Comparison of ENCODE assay signal across 26 cellular contexts in the genomic region with DNA sequence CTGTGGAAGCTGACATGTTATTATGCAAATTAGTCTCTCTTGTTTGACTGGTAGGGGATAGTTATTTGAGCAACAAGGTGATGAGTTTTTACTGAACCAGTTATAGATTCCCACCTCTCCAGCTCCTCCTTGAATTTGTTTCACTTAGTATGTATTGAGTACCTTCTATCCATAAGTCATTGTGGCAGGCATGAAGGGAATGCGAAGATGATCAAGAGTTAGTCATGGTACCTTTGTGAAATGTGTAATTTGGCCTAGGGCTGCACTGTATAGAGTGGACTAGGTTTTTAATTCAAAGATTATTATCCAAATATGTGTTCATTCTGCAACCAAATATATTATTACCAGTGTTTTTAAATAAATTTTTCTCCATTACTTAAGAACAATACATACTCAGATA.
DNase-seq lines count a peak whose midpoint lies in the region; ATAC-seq and TF ChIP-seq lines count a peak whose summit lies in the region.
"Had no signal": no experiment of that assay in that cellular context is flagged by ENCODE, and none has a peak within 500 bp of the region (broad histone marks: within the 10 kb centered on the region; RNA-seq: fewer than 3 reads in every experiment).

No MANE protein-coding gene starts in this region.

- H3K27ac ChIP-seq in IMR-90 (ENCODE audit: insufficient read depth, low read length) (no peak overlapping the region), epithelial cell of prostate (peak overlapping the region; percentile 25)
- H3K27ac ChIP-seq: KMS-11, SK-N-MC had no signal

- H3K36me3 ChIP-seq in IMR-90 (ENCODE audit: control insufficient read depth, insufficient read depth, low read length) = peaks cover 3% of the 10 kb centered on the region; the same call in 1 of the 2 replicates

- no CpG with 5 or more reads among the region's 1 CpG for WGBS in IMR-90 (ENCODE audit: extremely low coverage in 2 of 2, insufficient read length in 1 of 2), 2 experiments

- POLR2A ChIA-PET in IMR-90 (lab: Charles Lee; ENCODE audit: unreplicated experiment) = no interaction called here

- BruUV-seq in IMR-90 (replicated peaks; lab: Mats Ljungman, UMichigan) = no TSS peak

- peaks cover 0 to 8% of the 10 kb centered on the region in 2 donors for H3K9me3 Mint-ChIP-seq in stimulated activated naive B cell treated with anti-CD40 and anti-IgM and Interleukin-4, amounts not matched to agents 10 μg/mL and 1 μg/mL and 100 μg/mL, for 72 hours
- H3K9me3 Mint-ChIP-seq: IgD-negative memory B cell had no signal

- no peak overlapping the region for H2AFZ ChIP-seq in IMR-90 (replicated peaks; ENCODE audit: low read length, poor library complexity)

- H4K20me1 ChIP-seq in IMR-90 (ENCODE audit: insufficient read depth, low read length) = no peaks in the 10 kb centered on the region

- H3K9me3 ChIP-seq in IMR-90 (ENCODE audit: control insufficient read depth, insufficient read depth, low read length) = no peaks in the 10 kb centered on the region
- H3K9me3 ChIP-seq: HAP-1 had no signal

- no peak overlapping the region for H3K23ac ChIP-seq in IMR-90 (ENCODE audit: low read depth, low read length)

- intact Hi-C loops in IMR-90 (cut with micrococcal nuclease) (no loop called here), posterior vena cava (cut with DNase I) (no loop called here)

- TF ChIP-seq POLR2A in IMR-90 (IDR thresholded peaks at IDR 0.05; ENCODE audit: low read depth, low read length) = no peak

- H2AK5ac ChIP-seq in IMR-90 (ENCODE audit: low read depth, low read length) = no peak overlapping the region

- no peak overlapping the region for H2BK5ac ChIP-seq in IMR-90 (ENCODE audit: low read depth, low read length, poor library complexity, severe bottlenecking)

- no peaks in the 10 kb centered on the region for H3K4me1 Mint-ChIP-seq in stimulated activated naive B cell treated with anti-CD40 and anti-IgM and Interleukin-4, amounts not matched to agents 10 μg/mL and 1 μg/mL and 100 μg/mL, for 72 hours
- H3K4me1 Mint-ChIP-seq: IgD-negative memory B cell had no signal

- no peak overlapping the region for H3K4me2 ChIP-seq in IMR-90 (ENCODE audit: low read depth, low read length)
- H3K4me2 ChIP-seq: KMS-11 had no signal

- H3K4me3 ChIP-seq in IMR-90 (ENCODE audit: insufficient read depth, low read depth, low read length) = no peak overlapping the region
- H3K4me3 ChIP-seq: HAP-1, SK-N-MC had no signal

- no peak overlapping the region for H3K9ac ChIP-seq in IMR-90 (ENCODE audit: low read depth, low read length)
- H3K9ac ChIP-seq: KMS-11 had no signal

- no peaks in the 10 kb centered on the region for H3K27me3 ChIP-seq in IMR-90 (ENCODE audit: control insufficient read depth, insufficient read depth, low read length)

- no peak overlapping the region for H2BK120ac ChIP-seq in IMR-90 (ENCODE audit: low read depth, low read length)

- no peak for TF ChIP-seq CTCF in IMR-90 (conservative IDR thresholded peaks at IDR 0.05; ENCODE audit: low read depth, low read length)

- in situ Hi-C loops in IMR-90 (cut with MboI; ENCODE audit: low sequenced_read_pairs) = no loop called here

- H4K91ac ChIP-seq in IMR-90 (ENCODE audit: insufficient read depth, low read depth, low read length) = no peak overlapping the region

- TF ChIP-seq RAD21 in IMR-90 (IDR thresholded peaks at IDR 0.05; ENCODE audit: low read length) = no peak

- no peak overlapping the region for H2BK15ac ChIP-seq in IMR-90 (ENCODE audit: low read depth, low read length)

- CTCF ChIA-PET in IMR-90 (lab: Yijun Ruan, JAX) = interaction anchor here (0.5 kb wide), 1 partner anchor 16 kb away, joined by 3 read pairs; no protein-coding TSS in a partner anchor

- ATAC-seq in IMR-90 (ENCODE audit: low read depth) (no peak), HG03139 (IDR thresholded peaks at IDR 0.05; ENCODE audit: unreplicated experiment) (no peak), GM21515 (IDR thresholded peaks at IDR 0.05; ENCODE audit: unreplicated experiment) (no peak)
- ATAC-seq in stimulated activated naive B cell treated with anti-CD40 and anti-IgM and Interleukin-4, amounts not matched to agents 10 μg/mL and 1 μg/mL and 100 μg/mL, for 72 hours (replicated peaks) = no peak

- no peak overlapping the region for H3K4me3 Mint-ChIP-seq in stimulated activated naive B cell treated with anti-CD40 and anti-IgM and Interleukin-4, amounts not matched to agents 10 μg/mL and 1 μg/mL and 100 μg/mL, for 72 hours
- H3K4me3 Mint-ChIP-seq: CD4-positive, CD25-positive, alpha-beta regulatory T cell; IgD-negative memory B cell had no signal

- no peaks in the 10 kb centered on the region for H3K79me1 ChIP-seq in IMR-90 (ENCODE audit: low read depth in 1 of 2, low read length in 2 of 2)

- no peak overlapping the region for H4K8ac ChIP-seq in IMR-90 (ENCODE audit: low read depth in 2 of 2, low read length in 2 of 2)

- dilution Hi-C loops in IMR-90 (cut with HindIII; ENCODE audit: low sequenced_read_pairs, unreplicated experiment) = no loop called here

- H3K4ac ChIP-seq in IMR-90 (ENCODE audit: low read depth, low read length) = no peak overlapping the region

- no peak overlapping the region for H2AK9ac ChIP-seq in IMR-90 (replicated peaks; ENCODE audit: low read depth, low read length, poor library complexity)

- DNase-seq in EL = peak; percentile 32
- DNase-seq in IMR-90 = peak; percentile 14
- DNase-seq in RPMI7951 (ENCODE audit: low read depth) = peak; percentile 6
- DNase-seq in epithelial cell of prostate (ENCODE audit: low read depth, low spot score) = peak; percentile 43
- no peak for DNase-seq in stimulated activated naive B cell treated with anti-CD40 and anti-IgM and Interleukin-4, amounts not matched to agents 10 μg/mL and 1 μg/mL and 100 μg/mL, for 72 hours
- DNase-seq in posterior vena cava (ENCODE audit: low spot score) = no peak
- DNase-seq: 8988T; CD4-positive, CD25-positive, alpha-beta regulatory T cell; DMS153; DND-41; GOT3; NCI-H1092; NCI-H1417 treated with DMSO at 0.1 percent for 48 hours; NCI-H1694 treated with DMSO at 0.1 percent for 48 hours; NCI-H2081 treated with DMSO at 0.1 percent for 48 hours; NCI-H2171; NCI-H345; NCI-H510A treated with DMSO at 0.1 percent for 48 hours; NCI-H748 treated with DMSO at 0.1 percent for 48 hours; SIG-M5 had no signal

- no peaks in the 10 kb centered on the region for H3K9me1 ChIP-seq in IMR-90 (ENCODE audit: insufficient read depth, low read length)

- no peak overlapping the region for H3K14ac ChIP-seq in IMR-90 (replicated peaks; ENCODE audit: low read depth, low read length)

- peaks cover 18 to 23% of the 10 kb centered on the region in 2 donors for H3K36me3 Mint-ChIP-seq in stimulated activated naive B cell treated with anti-CD40 and anti-IgM and Interleukin-4, amounts not matched to agents 10 μg/mL and 1 μg/mL and 100 μg/mL, for 72 hours

- no peaks in the 10 kb centered on the region for H3K27me3 Mint-ChIP-seq in stimulated activated naive B cell treated with anti-CD40 and anti-IgM and Interleukin-4, amounts not matched to agents 10 μg/mL and 1 μg/mL and 100 μg/mL, for 72 hours
- H3K27me3 Mint-ChIP-seq: CD4-positive, CD25-positive, alpha-beta regulatory T cell; IgD-negative memory B cell had no signal

- no peak overlapping the region for H3K18ac ChIP-seq in IMR-90 (ENCODE audit: low read depth, low read length)

- H3K4me1 ChIP-seq in IMR-90 (ENCODE audit: control insufficient read depth, insufficient read depth, low read length) = no peaks in the 10 kb centered on the region
- H3K4me1 ChIP-seq: HAP-1 had no signal

- H3K27ac Mint-ChIP-seq in stimulated activated naive B cell treated with anti-CD40 and anti-IgM and Interleukin-4, amounts not matched to agents 10 μg/mL and 1 μg/mL and 100 μg/mL, for 72 hours = no peak overlapping the region
- H3K27ac Mint-ChIP-seq: CD4-positive, CD25-positive, alpha-beta regulatory T cell; IgD-negative memory B cell had no signal

- H2BK20ac ChIP-seq in IMR-90 (ENCODE audit: low read depth, low read length) = no peak overlapping the region

- no peak overlapping the region for H4K5ac ChIP-seq in IMR-90 (ENCODE audit: low read depth, low read length)

- no peak overlapping the region for H3K56ac ChIP-seq in IMR-90 (ENCODE audit: extremely low read depth, insufficient read depth, low read length)

TF ChIP-seq in IMR-90, 13 proteins besides CTCF, POLR2A, EP300 and RAD21:
- TF ChIP-seq ELK1 (IDR thresholded peaks at IDR 0.05; ENCODE audit: borderline replicate concordance, low read depth, low read length) (no peak), RCOR1 (IDR thresholded peaks at IDR 0.05; ENCODE audit: insufficient replicate concordance, low read length) (no peak), BHLHE40 (IDR thresholded peaks at IDR 0.05; ENCODE audit: low read depth, low read length) (no peak), SMC3 (IDR thresholded peaks at IDR 0.05; ENCODE audit: low read depth, low read length) (no peak), USF2 (IDR thresholded peaks at IDR 0.05; ENCODE audit: low read depth, low read length) (no peak), RFX5 (IDR thresholded peaks at IDR 0.05; ENCODE audit: low read depth, low read length) (no peak), MAZ (IDR thresholded peaks at IDR 0.05; ENCODE audit: borderline replicate concordance, low read depth, low read length) (no peak), NFE2L2 (IDR thresholded peaks at IDR 0.05; ENCODE audit: low read depth, low read length) (no peak), CHD1 (IDR thresholded peaks at IDR 0.05; ENCODE audit: low read depth, low read length) (no peak), MAFK (IDR thresholded peaks at IDR 0.05; ENCODE audit: low read depth, low read length) (no peak), CEBPB (IDR thresholded peaks at IDR 0.05; ENCODE audit: low read depth, low read length) (no peak), FOS (IDR thresholded peaks at IDR 0.05; ENCODE audit: low read depth, low read length) (no peak), MXI1 (IDR thresholded peaks at IDR 0.05; ENCODE audit: borderline replicate concordance, low read depth, low read length) (no peak)

Comparison
In these comparisons a context has a peak if more than half of its experiments do, and no peak if none do; other contexts are left out.
1. DNase-seq: peak in EL (single experiment), IMR-90 (single experiment), RPMI7951 (single experiment) and epithelial cell of prostate (single experiment); none in stimulated activated naive B cell treated with anti-CD40 and anti-IgM and Interleukin-4, amounts not matched to agents 10 μg/mL and 1 μg/mL and 100 μg/mL, for 72 hours (single experiment) and posterior vena cava (single experiment).